In genomic region chr1:22529901-22530621, GRCh38 we compare ENCODE assay signal across 15 cellular contexts. TPM values are rescaled to one million over a fixed set of nuclear protein-coding genes. Genes with fewer than 3 reads are reported as not detected.
DNase-seq lines count a peak whose midpoint lies in the region; ATAC-seq, FAIRE-seq and TF ChIP-seq lines count a peak whose summit lies in the region.
"Had no signal": no experiment of that assay in that cellular context is flagged by ENCODE, and none has a peak within 500 bp of the region (broad histone marks: within the 10 kb centered on the region; RNA-seq: fewer than 3 reads in every experiment).

No MANE protein-coding gene starts in this region.

- H3K9me3 ChIP-seq in GM12878 (replicated peaks; ENCODE audit: control insufficient read depth, insufficient read depth, low read length): no peaks in the 10 kb centered on the region
- no peaks in the 10 kb centered on the region for H3K9me3 ChIP-seq in skeletal muscle tissue (ENCODE audit: control insufficient read depth in 3 of 3, low read length in 3 of 3)
- H3K9me3 ChIP-seq in Karpas-422 (ENCODE audit: low read length): no peaks in the 10 kb centered on the region
- H3K9me3 ChIP-seq in prostate gland: no peaks in the 10 kb centered on the region
- H3K9me3 ChIP-seq: SK-N-SH had no signal

- H3K4me3 ChIP-seq in GM12878: no peak overlapping the region
- H3K4me3 ChIP-seq in skeletal muscle tissue (ENCODE audit: low read length in 3 of 3): no peak overlapping the region
- H3K4me3 ChIP-seq in Karpas-422 (ENCODE audit: low read length): no peak overlapping the region
- no peak overlapping the region for H3K4me3 ChIP-seq in prostate gland

- TF ChIP-seq POLR2A in GM12878 (IDR thresholded peaks at IDR 0.05; ENCODE audit: low read depth, low read length) (no peak), prostate gland (IDR thresholded peaks at IDR 0.05) (no peak)

- POLR2A ChIA-PET in GM12878 (lab: Charles Lee): no interaction called here

- H3K4me1 ChIP-seq in GM12878 (ENCODE audit: control insufficient read depth, insufficient read depth, low read length) (no peaks in the 10 kb centered on the region), skeletal muscle tissue (ENCODE audit: control insufficient read depth in 3 of 3, insufficient read depth in 3 of 3, low read length in 3 of 3) (peaks cover 3 to 10% (median 6%) of the 10 kb centered on the region in 3 donors), Karpas-422 (ENCODE audit: low read length) (no peaks in the 10 kb centered on the region), prostate gland (replicated peaks) (no peaks in the 10 kb centered on the region)

- H3K36me3 ChIP-seq in GM12878 (ENCODE audit: control insufficient read depth in 2 of 2, insufficient read depth in 2 of 2, low read length in 1 of 2) (peaks cover 3 to 7% of the 10 kb centered on the region in 2 experiments; a peak in 3 of 4 replicates), skeletal muscle tissue (ENCODE audit: control insufficient read depth in 3 of 3, insufficient read depth in 3 of 3, low read length in 3 of 3) (peaks cover 24 to 41% (median 39%) of the 10 kb centered on the region in 3 donors), Karpas-422 (ENCODE audit: insufficient read depth, low read length) (no peaks in the 10 kb centered on the region), prostate gland (no peaks in the 10 kb centered on the region)

- no peak overlapping the region for H3K4me2 ChIP-seq in GM12878 (ENCODE audit: control insufficient read depth, insufficient read depth)
- no peak overlapping the region for H3K4me2 ChIP-seq in Karpas-422 (ENCODE audit: low read depth, low read length, poor library complexity, severe bottlenecking)
- H3K4me2 ChIP-seq: SK-N-SH had no signal

- ATAC-seq in GM12878 (no peak), left cardiac atrium (peak; percentile 70 to 76)
- ATAC-seq: activated naive CD4-positive, alpha-beta T cell treated with anti-CD3 and anti-CD28 coated beads, Interleukin-2, amount 50 U/mL, for 72 hours had no signal

- RAD21 ChIA-PET in GM12878 (lab: Charles Lee; ENCODE audit: unreplicated experiment): no interaction called here

- H3K27ac ChIP-seq in GM12878 (ENCODE audit: control insufficient read depth, insufficient read depth) (no peak overlapping the region), skeletal muscle tissue (ENCODE audit: low read depth, low read length) (peak overlapping the region; percentile 76), Karpas-422 (ENCODE audit: low read length) (no peak overlapping the region), prostate gland (no peak overlapping the region)

- no peak for TF ChIP-seq RAD21 in GM12878 (IDR thresholded peaks at IDR 0.05; ENCODE audit: insufficient read depth, low read depth, low read length)

- DNase-seq in GM04504 (ENCODE audit: low read depth): peak; percentile 10
- DNase-seq in GM12878 (ENCODE audit: low read depth, low spot score): no peak
- DNase-seq in left cardiac atrium: no peak
- no peak for DNase-seq in Karpas-422
- no peak for DNase-seq in NCI-H128 (lab: John Stamatoyannopoulos, UW; ENCODE audit: unreplicated experiment)
- DNase-seq in stimulated activated CD4-positive, alpha-beta T cell treated with anti-CD3 and anti-CD28 coated beads, Interleukin-2, amount 100 ng/mL, for 48 hours: no peak
- no peak for DNase-seq in prostate gland (ENCODE audit: low spot score)
- DNase-seq: activated CD4-positive, alpha-beta T cell treated with anti-CD3 and anti-CD28 coated beads, Interleukin-2, amount 10 ng/mL, durations not matched to agents 24 days and 14 days; KG1; SK-N-SH had no signal

- no peak for FAIRE-seq in GM12878 (lab: Jason Lieb, UNC)
- FAIRE-seq: D721Med, GM18507 had no signal

- in situ Hi-C loops in GM12878 (cut with MboI): no loop called here

- intact Hi-C loops in GM12878 (cut with micrococcal nuclease; ENCODE audit: unreplicated experiment) (no loop called here), left cardiac atrium (cut with DNase I) (loop anchor here (10.0 kb wide), 2 partner anchors 105 kb away; partner anchors contain the start of gene C1QA (in 1 of the 2)), prostate gland (cut with DNase I) (loop anchor here (2.0 kb wide), 1 partner anchor 111 kb away; no protein-coding TSS in a partner anchor)

- H3K9ac ChIP-seq in GM12878 (ENCODE audit: control insufficient read depth, insufficient read depth, low read length) (no peak overlapping the region), skeletal muscle tissue (ENCODE audit: low read depth in 1 of 3, low read length in 3 of 3) (no peak overlapping the region), Karpas-422 (ENCODE audit: low read length) (no peak overlapping the region)
- H3K9ac ChIP-seq: SK-N-SH had no signal

- no peaks in the 10 kb centered on the region for H3K27me3 ChIP-seq in GM12878 (replicated peaks in 1 of 2; ENCODE audit: control insufficient read depth in 2 of 2, insufficient read depth in 2 of 2, low read length in 1 of 2)
- H3K27me3 ChIP-seq in skeletal muscle tissue (ENCODE audit: control insufficient read depth in 3 of 3, insufficient read depth in 3 of 3, low read length in 3 of 3): no peaks in the 10 kb centered on the region
- H3K27me3 ChIP-seq in Karpas-422 (ENCODE audit: low read length): no peaks in the 10 kb centered on the region
- no peaks in the 10 kb centered on the region for H3K27me3 ChIP-seq in prostate gland (replicated peaks; ENCODE audit: insufficient read depth)

- H3K9me2 ChIP-seq in Karpas-422 (replicated peaks; ENCODE audit: insufficient read depth, low read length): no peaks in the 10 kb centered on the region
- H3K9me2 ChIP-seq: SK-N-SH had no signal

- CTCF ChIA-PET in GM12878 (lab: Yijun Ruan, JAX): no interaction called here

- WGBS in GM12878 (ENCODE audit: insufficient coverage, insufficient replicate concordance, low lambda C conversion rate, missing lambda C conversion rate): 94% methylated on average over 12 of the region's 12 CpGs
- WGBS in prostate gland: 40% methylated on average over 12 of the region's 12 CpGs

- H4K20me1 ChIP-seq in GM12878 (ENCODE audit: control insufficient read depth, insufficient read depth) (no peaks in the 10 kb centered on the region), Karpas-422 (ENCODE audit: insufficient read depth, low read depth, low read length) (no peaks in the 10 kb centered on the region)

- H3K79me2 ChIP-seq in GM12878 (ENCODE audit: control insufficient read depth, insufficient read depth, low read length): no peaks in the 10 kb centered on the region
- H3K79me2 ChIP-seq in Karpas-422 (ENCODE audit: low read length): no peaks in the 10 kb centered on the region

- H2AFZ ChIP-seq in GM12878 (ENCODE audit: control insufficient read depth, low read depth, low read length) (no peak overlapping the region), Karpas-422 (ENCODE audit: low read length) (no peak overlapping the region)

- BruUV-seq in GM12878 (replicated peaks; lab: Mats Ljungman, UMichigan): TSS peak; percentile 45

- SMC1A ChIA-PET in GM12878 (lab: Charles Lee; ENCODE audit: uncharacterized antibody, unreplicated experiment): no interaction called here

- TF ChIP-seq CTCF in GM12878 (IDR thresholded peaks at IDR 0.05 in 2 of 3, conservative IDR thresholded peaks at IDR 0.05 in 1 of 3; ENCODE audit: control insufficient read depth in 2 of 3, extremely low read depth in 1 of 3, insufficient read depth in 1 of 3, low read depth in 3 of 3, low read length in 3 of 3): no peak
- TF ChIP-seq CTCF in prostate gland (IDR thresholded peaks at IDR 0.05): no peak

- no peak for TF ChIP-seq EP300 in GM12878 (IDR thresholded peaks at IDR 0.05; ENCODE audit: borderline replicate concordance in 1 of 2, control insufficient read depth in 1 of 2, low read depth in 2 of 2, low read length in 2 of 2)

RNA-seq across cellular contexts. Expression of gene EPHA8, which starts 33.2 kb away (rescaled TPM):
- not detected in 2 replicates for total RNA-seq in GM12878 (2013; cell fraction: nucleolus; rRNA removed)
- not detected in 2 replicates for total RNA-seq in GM12878 (2014; rRNA removed)
- not detected in 2 replicates for total RNA-seq in GM12878 (2014; rRNA removed; fragmentation: Illumina TruSeq; extraction: Trizol)
- total RNA-seq in GM12878 (2021): not detected in 2 replicates
- not detected for polyA plus RNA-seq in GM12878 (2011; ENCODE audit: low read depth)
- not detected in 2 replicates for polyA plus RNA-seq in GM12878 (2011; rRNA removed)
- not detected in 2 replicates for polyA plus RNA-seq in GM12878 (2011; cell fraction: cytosol; rRNA removed)
- not detected in 2 replicates for polyA plus RNA-seq in GM12878 (2011; cell fraction: nucleus; rRNA removed)
- polyA plus RNA-seq in GM12878 (2012): 0.06 and 0.19 TPM in 2 replicates
- polyA plus RNA-seq in GM12878 (2014; fragmentation: Illumina TruSeq; extraction: Trizol): not detected in 2 replicates
- polyA plus RNA-seq in GM12878 (2014; fragmentation: Nextera tagmentation; extraction: Ambion mirVana): not detected
- polyA plus RNA-seq in GM12878 (2014; rRNA removed): not detected in 2 replicates
- polyA plus RNA-seq in GM12878 (2016; fragmentation: Nextera tagmentation; extraction: Ambion mirVana): not detected
- not detected in 2 replicates for polyA minus RNA-seq in GM12878 (2011; rRNA and poly(A)+ RNA removed)
- polyA minus RNA-seq in GM12878 (2011; cell fraction: cytosol; rRNA and poly(A)+ RNA removed): not detected in 2 replicates
- polyA minus RNA-seq in GM12878 (2011; cell fraction: nucleus; rRNA and poly(A)+ RNA removed): not detected in 2 replicates
- total RNA-seq in left cardiac atrium: not detected
- not detected for total RNA-seq in skeletal muscle tissue
- total RNA-seq in Karpas-422 (2014; rRNA removed; shearing (Covaris generic); ENCODE audit: low replicate concordance): not detected in 2 replicates
- 1 to 10 TPM in 1 of 2 donors, under 1 TPM in 1; 0.05 to 4.1 TPM for total RNA-seq in prostate gland
- total RNA-seq: activated CD4-positive, alpha-beta T cell treated with anti-CD3 and anti-CD28 coated beads, Interleukin-2, amount 10 ng/mL, durations not matched to agents 24 days and 14 days; activated naive CD4-positive, alpha-beta T cell treated with anti-CD3 and anti-CD28 coated beads, Interleukin-2, amount 50 U/mL, for 72 hours; renal cortical epithelial cell had no signal
